ENCODE assay signal across 7 cellular contexts in genomic region chr11:27471588-27472397, GRCh38. TPM values are rescaled to one million over a fixed set of nuclear protein-coding genes. Genes with fewer than 3 reads are reported as not detected.
A peak's percentile ranks its signal among the peaks of the same experiment; 100 is the strongest.
DNase-seq lines count a peak whose midpoint lies in the region; ATAC-seq and TF ChIP-seq lines count a peak whose summit lies in the region.

No MANE protein-coding gene starts in this region.

- intact Hi-C loops in esophagus squamous epithelium (cut with DNase I) = no loop called here

- peaks cover 0 to 3% (median 0%) of the 10 kb centered on the region in 4 donors for H3K27me3 ChIP-seq in esophagus squamous epithelium

- H3K36me3 ChIP-seq in esophagus squamous epithelium = no peaks in the 10 kb centered on the region

- 2% methylated on average over 10 of the region's 79 CpGs; no CpG with 5 or more reads in 1 of the 2 donors for WGBS in esophagus squamous epithelium, 2 donors

- H3K4me3 ChIP-seq in esophagus squamous epithelium = peak overlapping the region; percentile 68 to 97 (median 89)

- TF ChIP-seq POLR2A in esophagus squamous epithelium (IDR thresholded peaks at IDR 0.05) = no peak

- no peaks in the 10 kb centered on the region for H3K9me3 ChIP-seq in esophagus squamous epithelium

- H3K9me3 Mint-ChIP-seq in activated CD8-positive, alpha-beta T cell treated with anti-CD3 and anti-CD28 coated beads, Interleukin-2, amount 10 ng/mL, durations not matched to agents 7 days and 5 days (ENCODE audit: insufficient read depth) = no peaks in the 10 kb centered on the region
- H3K9me3 Mint-ChIP-seq in naive B cell = no peaks in the 10 kb centered on the region

- peak; percentile 46 for DNase-seq in GM10266 (ENCODE audit: extremely low spot score)
- peak; percentile 74 for DNase-seq in KBM-7
- peak; percentile 24 for DNase-seq in activated CD8-positive, alpha-beta T cell treated with anti-CD3 and anti-CD28 coated beads, Interleukin-2, amount 10 ng/mL, durations not matched to agents 7 days and 5 days
- DNase-seq in esophagus squamous epithelium (lab: John Stamatoyannopoulos, UW) = no peak
- DNase-seq in naive B cell = peak; percentile 52
- peak; percentile 50 for DNase-seq in ureter (ENCODE audit: low spot score)

- no peaks in the 10 kb centered on the region for H3K36me3 Mint-ChIP-seq in activated CD8-positive, alpha-beta T cell treated with anti-CD3 and anti-CD28 coated beads, Interleukin-2, amount 10 ng/mL, durations not matched to agents 7 days and 5 days (ENCODE audit: low read depth)
- H3K36me3 Mint-ChIP-seq in naive B cell = peaks cover 0 to 8% of the 10 kb centered on the region in 2 donors

- peak overlapping the region; percentile 81 to 93 (median 90) for H3K27ac ChIP-seq in esophagus squamous epithelium

- POLR2A ChIA-PET in activated CD8-positive, alpha-beta T cell treated with anti-CD3 and anti-CD28 coated beads, Interleukin-2, amount 10 ng/mL, durations not matched to agents 7 days and 5 days (lab: Charles Lee) = no interaction called here

- H3K27ac Mint-ChIP-seq in activated CD8-positive, alpha-beta T cell treated with anti-CD3 and anti-CD28 coated beads, Interleukin-2, amount 10 ng/mL, durations not matched to agents 7 days and 5 days = no peak overlapping the region
- H3K27ac Mint-ChIP-seq in naive B cell = peak overlapping the region in 2 of 6 donors; percentile 14 to 80

- peaks cover 46% of the 10 kb centered on the region for H3K27me3 Mint-ChIP-seq in activated CD8-positive, alpha-beta T cell treated with anti-CD3 and anti-CD28 coated beads, Interleukin-2, amount 10 ng/mL, durations not matched to agents 7 days and 5 days (ENCODE audit: low read depth)
- H3K27me3 Mint-ChIP-seq in naive B cell = peaks cover 0 to 12% (median 0%) of the 10 kb centered on the region in 3 donors

- peak overlapping the region; percentile 57 for H3K4me3 Mint-ChIP-seq in activated CD8-positive, alpha-beta T cell treated with anti-CD3 and anti-CD28 coated beads, Interleukin-2, amount 10 ng/mL, durations not matched to agents 7 days and 5 days
- peak overlapping the region; percentile 80 to 96 (median 92) for H3K4me3 Mint-ChIP-seq in naive B cell

- no peak for TF ChIP-seq CTCF in GM10266 (IDR thresholded peaks at IDR 0.05; ENCODE audit: control insufficient read depth, insufficient read depth, low read depth, missing control alignments)
- TF ChIP-seq CTCF in esophagus squamous epithelium (IDR thresholded peaks at IDR 0.05) = no peak

- H3K4me1 Mint-ChIP-seq in activated CD8-positive, alpha-beta T cell treated with anti-CD3 and anti-CD28 coated beads, Interleukin-2, amount 10 ng/mL, durations not matched to agents 7 days and 5 days (ENCODE audit: low read depth) = peaks cover 12% of the 10 kb centered on the region
- peaks cover 20 to 27% (median 27%) of the 10 kb centered on the region in 3 donors for H3K4me1 Mint-ChIP-seq in naive B cell

- peaks cover 11 to 61% (median 12%) of the 10 kb centered on the region in 3 donors for H3K4me1 ChIP-seq in esophagus squamous epithelium

- in situ Hi-C loops in KBM-7 (cut with MboI; ENCODE audit: low pct_unique_long_range_greater_than_20kb, low sequenced_read_pairs) = no loop called here

- CTCF ChIA-PET in activated CD8-positive, alpha-beta T cell treated with anti-CD3 and anti-CD28 coated beads, Interleukin-2, amount 10 ng/mL, durations not matched to agents 7 days and 5 days (lab: Charles Lee) = interaction anchor here (1.1 to 1.4 kb wide), 3 partner anchors 14 to 24 kb away, joined by 3 to 5 read pairs (median 4); no protein-coding TSS in a partner anchor

- ATAC-seq in GM21529 (IDR thresholded peaks at IDR 0.05; ENCODE audit: unreplicated experiment) = peak; percentile 45
- peak; percentile 85 for ATAC-seq in activated CD8-positive, alpha-beta T cell treated with anti-CD3 and anti-CD28 coated beads, Interleukin-2, amount 10 ng/mL, durations not matched to agents 7 days and 5 days
- peak; percentile 54 to 58 for ATAC-seq in naive B cell (ENCODE audit: low read depth in 2 of 2)

RNA-seq across cellular contexts. Expression of gene LGR4, which starts 0.8 kb away (rescaled TPM):
- under 1 TPM in 1 of 2 experiments, not detected in 1; 0.05 TPM for total RNA-seq in activated CD8-positive, alpha-beta T cell treated with anti-CD3 and anti-CD28 coated beads, Interleukin-2, amount 10 ng/mL, durations not matched to agents 7 days and 5 days
- total RNA-seq in esophagus squamous epithelium (10 to 100 TPM; 22.3 to 45.6 (median 35.1) TPM), ureter (49.2 TPM)
- 1 to 10 TPM in 3 of 6 donors, under 1 TPM in 2, not detected in 1; 0.54 to 2.6 (median 1.2) TPM for polyA plus RNA-seq in naive B cell (ENCODE audit: low read depth in 6 of 6)

RNA-seq across cellular contexts. Expression of gene LIN7C, which starts 34.8 kb away (rescaled TPM):
- total RNA-seq in activated CD8-positive, alpha-beta T cell treated with anti-CD3 and anti-CD28 coated beads, Interleukin-2, amount 10 ng/mL, durations not matched to agents 7 days and 5 days = 10 to 100 TPM; 18.9 to 19.0 TPM
- 10 to 100 TPM; 30.4 to 50.3 (median 47.3) TPM for total RNA-seq in esophagus squamous epithelium
- polyA plus RNA-seq in naive B cell (ENCODE audit: low read depth in 6 of 6) = 10 to 100 TPM; 10.3 to 18.3 (median 14.3) TPM
- total RNA-seq in ureter = 34.9 TPM

Comparison
In these comparisons a context has a peak if more than half of its experiments do, and no peak if none do; other contexts are left out.
1. RNA of gene LGR4, which starts 0.8 kb away (total RNA-seq): 49.2 TPM in ureter (single experiment) and 22.3 to 45.6 TPM in esophagus squamous epithelium; 0.05 TPM in activated CD8-positive, alpha-beta T cell treated with anti-CD3 and anti-CD28 coated beads, Interleukin-2, amount 10 ng/mL, durations not matched to agents 7 days and 5 days; every median in the first group is over 10 times any median in the second.
2. Peak in every context shown above with its lines, with median percentiles within 50 percentile points of each other: ATAC-seq.